Comparison of ENCODE assay signal across 13 cellular contexts in the genomic region with DNA sequence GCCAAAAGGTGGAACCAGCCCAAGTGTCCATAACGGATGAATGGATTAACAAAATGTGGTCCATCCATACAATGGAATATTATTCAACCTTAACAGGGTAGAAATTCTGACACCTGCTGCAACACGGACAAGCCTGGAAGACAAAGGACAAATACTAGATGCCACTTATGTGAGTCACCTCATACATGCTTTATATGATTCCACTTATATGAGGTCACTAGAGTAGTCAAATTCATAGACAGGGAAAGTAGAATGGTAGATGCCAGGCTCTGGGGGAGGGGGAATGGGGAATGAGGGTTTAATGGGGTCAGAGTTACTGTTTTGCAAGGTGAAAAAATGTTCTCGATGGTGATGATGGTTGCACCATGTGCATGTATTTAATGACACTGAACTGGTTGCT. TPM values are rescaled to one million over a fixed set of nuclear protein-coding genes. Genes with fewer than 3 reads are reported as not detected.
A peak's percentile ranks its signal among the peaks of the same experiment; 100 is the strongest.
DNase-seq lines count a peak whose midpoint lies in the region; ATAC-seq and TF ChIP-seq lines count a peak whose summit lies in the region.
"Had no signal": no experiment of that assay in that cellular context is flagged by ENCODE, and none has a peak within 500 bp of the region (broad histone marks: within the 10 kb centered on the region; RNA-seq: fewer than 3 reads in every experiment).

No MANE protein-coding gene starts in this region.

- no peaks in the 10 kb centered on the region for H3K9me3 Mint-ChIP-seq in activated T-helper 2 cell treated with anti-CD3 and anti-CD28 coated beads, Interferon-gamma antibody, Interleukin-2, Interleukin-4, amounts not matched to agents 10 μg/mL and 5 μg/mL and 100 μg/mL, durations not matched to agents 14 hours and 24 hours and 36 hours
- H3K9me3 Mint-ChIP-seq: naive thymus-derived CD4-positive, alpha-beta T cell had no signal

- H3K79me2 ChIP-seq in fibroblast of lung (ENCODE audit: control insufficient read depth, insufficient read depth, low read length) (no peaks in the 10 kb centered on the region), MM.1S (ENCODE audit: low read length) (no peaks in the 10 kb centered on the region)

- H3K36me3 ChIP-seq in RWPE2 (ENCODE audit: low read depth) (no peaks in the 10 kb centered on the region), fibroblast of lung (ENCODE audit: control insufficient read depth, insufficient read depth, low read length) (no peaks in the 10 kb centered on the region), MM.1S (replicated peaks; ENCODE audit: insufficient read depth, low read length) (no peaks in the 10 kb centered on the region)

- no peak overlapping the region for H3K4me3 ChIP-seq in RWPE2 (ENCODE audit: severe bottlenecking)
- no peak overlapping the region for H3K4me3 ChIP-seq in fibroblast of lung (replicated peaks in 1 of 4; ENCODE audit: control extremely low read depth in 1 of 4, insufficient read depth in 1 of 4, low read depth in 3 of 4, low read length in 4 of 4)
- no peak overlapping the region for H3K4me3 ChIP-seq in MM.1S (ENCODE audit: low read length)

- H4K20me1 ChIP-seq in fibroblast of lung (ENCODE audit: control insufficient read depth, extremely low read depth, insufficient read depth, low read length) (no peaks in the 10 kb centered on the region), MM.1S (ENCODE audit: insufficient read depth, low read length) (no peaks in the 10 kb centered on the region)

- H3K4me3 Mint-ChIP-seq in activated T-helper 2 cell treated with anti-CD3 and anti-CD28 coated beads, Interferon-gamma antibody, Interleukin-2, Interleukin-4, amounts not matched to agents 10 μg/mL and 5 μg/mL and 100 μg/mL, durations not matched to agents 14 hours and 24 hours and 36 hours (ENCODE audit: low read depth): no peak overlapping the region
- H3K4me3 Mint-ChIP-seq: naive thymus-derived CD4-positive, alpha-beta T cell had no signal

- H3K9me2 ChIP-seq in MM.1S (replicated peaks; ENCODE audit: insufficient read depth, low read length): no peaks in the 10 kb centered on the region

- no peak for TF ChIP-seq CTCF in RWPE2 (IDR thresholded peaks at IDR 0.05; ENCODE audit: poor library complexity, severe bottlenecking)
- TF ChIP-seq CTCF in fibroblast of lung (conservative IDR thresholded peaks at IDR 0.05 in 1 of 2, IDR thresholded peaks at IDR 0.05 in 1 of 2; ENCODE audit: low read depth in 1 of 2, low read length in 2 of 2): no peak
- no peak for TF ChIP-seq CTCF in MM.1S (IDR thresholded peaks at IDR 0.05; ENCODE audit: low read length)

- no peaks in the 10 kb centered on the region for H3K9me3 ChIP-seq in RWPE2 (ENCODE audit: severe bottlenecking)
- H3K9me3 ChIP-seq in fibroblast of lung (ENCODE audit: control insufficient read depth, insufficient read depth, low read depth, low read length): no peaks in the 10 kb centered on the region
- H3K9me3 ChIP-seq in MM.1S (replicated peaks; ENCODE audit: insufficient read depth, low read length): no peaks in the 10 kb centered on the region

- no peaks in the 10 kb centered on the region for H3K4me1 Mint-ChIP-seq in activated T-helper 2 cell treated with anti-CD3 and anti-CD28 coated beads, Interferon-gamma antibody, Interleukin-2, Interleukin-4, amounts not matched to agents 10 μg/mL and 5 μg/mL and 100 μg/mL, durations not matched to agents 14 hours and 24 hours and 36 hours (ENCODE audit: low read depth)
- H3K4me1 Mint-ChIP-seq: naive thymus-derived CD4-positive, alpha-beta T cell had no signal

- no peaks in the 10 kb centered on the region for H3F3A ChIP-seq in MM.1S (ENCODE audit: insufficient read depth, low read length)

- H3K27me3 ChIP-seq in RWPE2 (ENCODE audit: insufficient read depth, poor library complexity, severe bottlenecking): no peaks in the 10 kb centered on the region
- no peaks in the 10 kb centered on the region for H3K27me3 ChIP-seq in fibroblast of lung (ENCODE audit: control insufficient read depth, insufficient read depth, low read length)
- H3K27me3 ChIP-seq in MM.1S (replicated peaks; ENCODE audit: insufficient read depth, low read length): no peaks in the 10 kb centered on the region; the same call in 1 of the 2 replicates

- no peak overlapping the region for H3K9ac ChIP-seq in fibroblast of lung (ENCODE audit: insufficient read depth, low read length)
- H3K9ac ChIP-seq in MM.1S (ENCODE audit: low read length): no peak overlapping the region

- no peak overlapping the region for H3K4me2 ChIP-seq in fibroblast of lung (ENCODE audit: extremely low read depth, insufficient read depth, low read length)
- no peak overlapping the region for H3K4me2 ChIP-seq in MM.1S (ENCODE audit: low read depth, low read length)

- H3K27me3 Mint-ChIP-seq in activated T-helper 2 cell treated with anti-CD3 and anti-CD28 coated beads, Interferon-gamma antibody, Interleukin-2, Interleukin-4, amounts not matched to agents 10 μg/mL and 5 μg/mL and 100 μg/mL, durations not matched to agents 14 hours and 24 hours and 36 hours (ENCODE audit: low read depth): peaks cover 5% of the 10 kb centered on the region

- peak overlapping the region; percentile 62 for H3K27ac ChIP-seq in RWPE2 (ENCODE audit: poor library complexity, severe bottlenecking)
- no peak overlapping the region for H3K27ac ChIP-seq in fibroblast of lung (ENCODE audit: insufficient read depth, low read length)
- no peak overlapping the region for H3K27ac ChIP-seq in MM.1S (ENCODE audit: low read length)

- peak; percentile 41 for DNase-seq in 8988T
- DNase-seq in HCEC 1CT: peak; percentile 76
- DNase-seq in RWPE2 (ENCODE audit: low spot score): peak; percentile 74
- DNase-seq in fibroblast of lung (ENCODE audit: low read depth in 2 of 2): peak; percentile 39 to 87
- DNase-seq in MM.1S: no peak
- no peak for DNase-seq in activated naive CD4-positive, alpha-beta T cell treated with anti-CD3 and anti-CD28 coated beads, Interleukin-2, amount 50 U/mL, for 16 hours
- no peak for DNase-seq in activated T-helper 2 cell treated with anti-CD3 and anti-CD28 coated beads, Interferon-gamma antibody, Interleukin-2, Interleukin-4, amounts not matched to agents 10 μg/mL and 5 μg/mL and 100 μg/mL, durations not matched to agents 14 hours and 24 hours and 36 hours (ENCODE audit: low spot score)
- DNase-seq: activated CD4-positive, alpha-beta T cell treated with anti-CD3 and anti-CD28 coated beads for 48 hours; activated gamma-delta T cell; C1 segment of cervical spinal cord; Kasumi-1; naive thymus-derived CD4-positive, alpha-beta T cell had no signal

- no peak overlapping the region for H2AFZ ChIP-seq in fibroblast of lung (ENCODE audit: low read length)
- H2AFZ ChIP-seq in MM.1S (ENCODE audit: low read length): no peak overlapping the region

- ATAC-seq in RWPE2 (ENCODE audit: low read depth) (peak; percentile 99), HG02852 (IDR thresholded peaks at IDR 0.05; ENCODE audit: unreplicated experiment) (no peak)
- ATAC-seq: naive thymus-derived CD4-positive, alpha-beta T cell had no signal

- H3K36me3 Mint-ChIP-seq in activated T-helper 2 cell treated with anti-CD3 and anti-CD28 coated beads, Interferon-gamma antibody, Interleukin-2, Interleukin-4, amounts not matched to agents 10 μg/mL and 5 μg/mL and 100 μg/mL, durations not matched to agents 14 hours and 24 hours and 36 hours (ENCODE audit: low read depth): no peaks in the 10 kb centered on the region
- H3K36me3 Mint-ChIP-seq: naive thymus-derived CD4-positive, alpha-beta T cell had no signal

- H3K27ac Mint-ChIP-seq in activated T-helper 2 cell treated with anti-CD3 and anti-CD28 coated beads, Interferon-gamma antibody, Interleukin-2, Interleukin-4, amounts not matched to agents 10 μg/mL and 5 μg/mL and 100 μg/mL, durations not matched to agents 14 hours and 24 hours and 36 hours: no peak overlapping the region
- H3K27ac Mint-ChIP-seq: naive thymus-derived CD4-positive, alpha-beta T cell had no signal

- intact Hi-C loops in activated T-helper 2 cell treated with anti-CD3 and anti-CD28 coated beads, Interferon-gamma antibody, Interleukin-2, Interleukin-4, amounts not matched to agents 10 μg/mL and 5 μg/mL and 100 μg/mL, durations not matched to agents 14 hours and 24 hours and 36 hours (cut with micrococcal nuclease): no loop called here

- H3K4me1 ChIP-seq in RWPE2 (ENCODE audit: insufficient read depth, poor library complexity, severe bottlenecking): peaks cover 34% of the 10 kb centered on the region
- H3K4me1 ChIP-seq in fibroblast of lung (ENCODE audit: control insufficient read depth, extremely low read depth, insufficient read depth, low read length): peaks cover 5% of the 10 kb centered on the region
- no peaks in the 10 kb centered on the region for H3K4me1 ChIP-seq in MM.1S (ENCODE audit: low read length)

RNA-seq across cellular contexts. Expression of a gene that starts 34.0 kb away (rescaled TPM):
- total RNA-seq in fibroblast of lung: 24.4 and 39.1 TPM in 2 replicates
- polyA plus RNA-seq in fibroblast of lung: 38.6 and 73.3 TPM in 2 replicates
- 26.6 and 66.0 TPM in 2 replicates for polyA plus RNA-seq in fibroblast of lung (2012)
- 44.2 and 57.2 TPM in 2 replicates for polyA minus RNA-seq in fibroblast of lung (ENCODE audit: low replicate concordance)
- total RNA-seq in activated T-helper 2 cell treated with anti-CD3 and anti-CD28 coated beads, Interferon-gamma antibody, Interleukin-2, Interleukin-4, amounts not matched to agents 10 μg/mL and 5 μg/mL and 100 μg/mL, durations not matched to agents 14 hours and 24 hours and 36 hours: 0.85 and 1.2 TPM in 2 replicates

RNA-seq across cellular contexts. Expression of a gene that starts 42.3 kb away (rescaled TPM):
- total RNA-seq in fibroblast of lung: 19.8 and 20.1 TPM in 2 replicates
- 15.5 and 22.5 TPM in 2 replicates for polyA plus RNA-seq in fibroblast of lung
- 12.4 and 15.3 TPM in 2 replicates for polyA plus RNA-seq in fibroblast of lung (2012)
- 4.8 and 8.0 TPM in 2 replicates for polyA minus RNA-seq in fibroblast of lung (ENCODE audit: low replicate concordance)
- 7.6 and 8.9 TPM in 2 replicates for total RNA-seq in activated T-helper 2 cell treated with anti-CD3 and anti-CD28 coated beads, Interferon-gamma antibody, Interleukin-2, Interleukin-4, amounts not matched to agents 10 μg/mL and 5 μg/mL and 100 μg/mL, durations not matched to agents 14 hours and 24 hours and 36 hours

Comparison
In these comparisons a context has a peak if more than half of its experiments do, and no peak if none do; other contexts are left out.
1. DNase-seq: peak in 8988T (single experiment), HCEC 1CT (single experiment), RWPE2 (single experiment) and fibroblast of lung (2 of 2); none in MM.1S (single experiment), activated naive CD4-positive, alpha-beta T cell treated with anti-CD3 and anti-CD28 coated beads, Interleukin-2, amount 50 U/mL, for 16 hours (single experiment) and activated T-helper 2 cell treated with anti-CD3 and anti-CD28 coated beads, Interferon-gamma antibody, Interleukin-2, Interleukin-4, amounts not matched to agents 10 μg/mL and 5 μg/mL and 100 μg/mL, durations not matched to agents 14 hours and 24 hours and 36 hours (single experiment).
2. RNA of a gene that starts 34.0 kb away (total RNA-seq): 24.4 to 39.1 TPM in fibroblast of lung; 0.85 to 1.2 TPM in activated T-helper 2 cell treated with anti-CD3 and anti-CD28 coated beads, Interferon-gamma antibody, Interleukin-2, Interleukin-4, amounts not matched to agents 10 μg/mL and 5 μg/mL and 100 μg/mL, durations not matched to agents 14 hours and 24 hours and 36 hours; every median in the first group is over 10 times any median in the second.